In genomic region chr1:26690576-26691031, GRCh38 we compare ENCODE assay signal across 1 cellular context.
TF ChIP-seq lines count a peak whose summit lies in the region.

No MANE protein-coding gene starts in this region.

TF ChIP-seq in GM23338, 12 proteins besides CTCF, POLR2A, EP300 and RAD21 (continued from another document):
- TF ChIP-seq ZNF462 (CRISPR knock-in tag; IDR thresholded peaks at IDR 0.05) = no peak
- TF ChIP-seq EZH2phosphoT487 (IDR thresholded peaks at IDR 0.05; ENCODE audit: unreplicated experiment) = no peak
- no peak for TF ChIP-seq REST (IDR thresholded peaks at IDR 0.05; ENCODE audit: unreplicated experiment)
- no peak for TF ChIP-seq STAT1 (IDR thresholded peaks at IDR 0.05; ENCODE audit: unreplicated experiment)
- no peak for TF ChIP-seq JUNB (IDR thresholded peaks at IDR 0.05; ENCODE audit: unreplicated experiment)
- no peak for TF ChIP-seq CREB1 (CRISPR knock-in tag; IDR thresholded peaks at IDR 0.05; ENCODE audit: low read depth)
- no peak for TF ChIP-seq NANOG (IDR thresholded peaks at IDR 0.05; ENCODE audit: borderline replicate concordance)
- no peak for TF ChIP-seq EZH2 (IDR thresholded peaks at IDR 0.05; ENCODE audit: low read depth, unreplicated experiment)
